1 cellular context compared by ENCODE assay signal in the genomic region with DNA sequence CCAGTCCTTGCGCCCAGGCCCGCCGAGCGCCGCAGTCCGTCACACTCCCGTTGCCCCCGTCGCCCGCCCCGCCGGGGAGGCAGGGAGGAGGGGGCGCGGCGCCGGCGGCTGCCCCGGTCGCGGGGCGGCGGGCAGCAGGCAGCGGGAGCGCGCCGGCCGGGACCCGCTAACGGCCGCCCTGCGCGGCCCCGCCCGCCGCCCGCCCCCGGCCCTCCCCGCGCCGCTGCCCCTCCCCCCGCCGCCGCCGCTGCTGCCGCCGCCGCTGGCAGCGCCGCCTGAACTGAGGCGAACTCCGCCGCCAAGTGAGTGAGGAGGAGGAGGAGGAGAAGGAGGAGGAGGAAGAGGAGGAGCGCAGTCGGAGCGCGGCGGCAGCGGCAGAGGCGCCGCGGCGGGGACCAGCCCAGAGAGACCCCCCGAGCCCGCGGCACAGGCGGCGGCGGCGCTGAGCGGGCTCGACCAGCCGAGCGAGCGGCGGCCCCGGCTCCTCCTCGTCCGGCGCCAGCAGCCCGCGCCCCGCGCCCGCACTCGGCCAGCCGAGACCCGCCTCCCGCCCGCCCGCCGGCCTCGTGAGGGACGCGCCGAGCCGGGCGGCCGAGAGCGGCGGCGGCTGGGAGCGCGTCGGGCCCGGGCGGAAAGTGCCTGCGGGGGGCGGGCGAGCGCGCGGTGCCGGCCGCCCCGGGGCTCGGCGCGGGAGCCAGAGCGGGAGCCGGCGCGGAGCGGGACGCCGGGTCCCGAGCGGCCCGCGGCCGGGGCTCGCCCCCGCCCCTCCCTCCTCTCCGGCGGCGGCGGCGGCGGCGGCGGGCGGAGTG.
TF ChIP-seq lines count a peak whose summit lies in the region.

Gene QKI (plus strand): TSS at position 352 of the 809 bp plus-strand sequence. CDS start 476 bp downstream, outside the sequence.

TF ChIP-seq in H1, 55 proteins besides CTCF, POLR2A, EP300 and RAD21 (continued from another document):
- no peak for TF ChIP-seq SP4 (IDR thresholded peaks at IDR 0.05; ENCODE audit: low read length)
- TF ChIP-seq, protein P1, sequence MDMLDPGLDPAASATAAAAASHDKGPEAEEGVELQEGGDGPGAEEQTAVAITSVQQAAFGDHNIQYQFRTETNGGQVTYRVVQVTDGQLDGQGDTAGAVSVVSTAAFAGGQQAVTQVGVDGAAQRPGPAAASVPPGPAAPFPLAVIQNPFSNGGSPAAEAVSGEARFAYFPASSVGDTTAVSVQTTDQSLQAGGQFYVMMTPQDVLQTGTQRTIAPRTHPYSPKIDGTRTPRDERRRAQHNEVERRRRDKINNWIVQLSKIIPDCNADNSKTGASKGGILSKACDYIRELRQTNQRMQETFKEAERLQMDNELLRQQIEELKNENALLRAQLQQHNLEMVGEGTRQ (IDR thresholded peaks at IDR 0.05; ENCODE audit: low read length) = no peak
- no peak for TF ChIP-seq SP1 (IDR thresholded peaks at IDR 0.05; ENCODE audit: low read depth, low read length)
- peak; percentile 33 for TF ChIP-seq KDM4A (IDR thresholded peaks at IDR 0.05; ENCODE audit: low read depth, low read length, severe bottlenecking)
- no peak for TF ChIP-seq NANOG (IDR thresholded peaks at IDR 0.05; ENCODE audit: insufficient read depth, low read depth, low read length, poor library complexity, severe bottlenecking)
- TF ChIP-seq TAF1 (IDR thresholded peaks at IDR 0.05; ENCODE audit: low read depth, low read length) = peak; percentile 68; the same call in 1 of the 2 replicates
- TF ChIP-seq POU5F1 (IDR thresholded peaks at IDR 0.05; ENCODE audit: low read depth, low read length) = no peak
- TF ChIP-seq RBBP5 (IDR thresholded peaks at IDR 0.05; ENCODE audit: borderline replicate concordance, low read depth, low read length) = peak; percentile 29; the same call in 1 of the 2 replicates
- TF ChIP-seq GABPA (IDR thresholded peaks at IDR 0.05; ENCODE audit: borderline replicate concordance, insufficient read depth, low read length) = no peak
- no peak for TF ChIP-seq TEAD4 (IDR thresholded peaks at IDR 0.05; ENCODE audit: low read depth, low read length)
- TF ChIP-seq NRF1 (IDR thresholded peaks at IDR 0.05; ENCODE audit: low read depth, low read length) = no peak
- TF ChIP-seq TBP (IDR thresholded peaks at IDR 0.05; ENCODE audit: low read depth, low read length) = no peak; the same call in 1 of the 2 replicates
- no peak for TF ChIP-seq SAP30 (IDR thresholded peaks at IDR 0.05; ENCODE audit: insufficient read depth, insufficient replicate concordance, low read length)
- TF ChIP-seq, protein P2, sequence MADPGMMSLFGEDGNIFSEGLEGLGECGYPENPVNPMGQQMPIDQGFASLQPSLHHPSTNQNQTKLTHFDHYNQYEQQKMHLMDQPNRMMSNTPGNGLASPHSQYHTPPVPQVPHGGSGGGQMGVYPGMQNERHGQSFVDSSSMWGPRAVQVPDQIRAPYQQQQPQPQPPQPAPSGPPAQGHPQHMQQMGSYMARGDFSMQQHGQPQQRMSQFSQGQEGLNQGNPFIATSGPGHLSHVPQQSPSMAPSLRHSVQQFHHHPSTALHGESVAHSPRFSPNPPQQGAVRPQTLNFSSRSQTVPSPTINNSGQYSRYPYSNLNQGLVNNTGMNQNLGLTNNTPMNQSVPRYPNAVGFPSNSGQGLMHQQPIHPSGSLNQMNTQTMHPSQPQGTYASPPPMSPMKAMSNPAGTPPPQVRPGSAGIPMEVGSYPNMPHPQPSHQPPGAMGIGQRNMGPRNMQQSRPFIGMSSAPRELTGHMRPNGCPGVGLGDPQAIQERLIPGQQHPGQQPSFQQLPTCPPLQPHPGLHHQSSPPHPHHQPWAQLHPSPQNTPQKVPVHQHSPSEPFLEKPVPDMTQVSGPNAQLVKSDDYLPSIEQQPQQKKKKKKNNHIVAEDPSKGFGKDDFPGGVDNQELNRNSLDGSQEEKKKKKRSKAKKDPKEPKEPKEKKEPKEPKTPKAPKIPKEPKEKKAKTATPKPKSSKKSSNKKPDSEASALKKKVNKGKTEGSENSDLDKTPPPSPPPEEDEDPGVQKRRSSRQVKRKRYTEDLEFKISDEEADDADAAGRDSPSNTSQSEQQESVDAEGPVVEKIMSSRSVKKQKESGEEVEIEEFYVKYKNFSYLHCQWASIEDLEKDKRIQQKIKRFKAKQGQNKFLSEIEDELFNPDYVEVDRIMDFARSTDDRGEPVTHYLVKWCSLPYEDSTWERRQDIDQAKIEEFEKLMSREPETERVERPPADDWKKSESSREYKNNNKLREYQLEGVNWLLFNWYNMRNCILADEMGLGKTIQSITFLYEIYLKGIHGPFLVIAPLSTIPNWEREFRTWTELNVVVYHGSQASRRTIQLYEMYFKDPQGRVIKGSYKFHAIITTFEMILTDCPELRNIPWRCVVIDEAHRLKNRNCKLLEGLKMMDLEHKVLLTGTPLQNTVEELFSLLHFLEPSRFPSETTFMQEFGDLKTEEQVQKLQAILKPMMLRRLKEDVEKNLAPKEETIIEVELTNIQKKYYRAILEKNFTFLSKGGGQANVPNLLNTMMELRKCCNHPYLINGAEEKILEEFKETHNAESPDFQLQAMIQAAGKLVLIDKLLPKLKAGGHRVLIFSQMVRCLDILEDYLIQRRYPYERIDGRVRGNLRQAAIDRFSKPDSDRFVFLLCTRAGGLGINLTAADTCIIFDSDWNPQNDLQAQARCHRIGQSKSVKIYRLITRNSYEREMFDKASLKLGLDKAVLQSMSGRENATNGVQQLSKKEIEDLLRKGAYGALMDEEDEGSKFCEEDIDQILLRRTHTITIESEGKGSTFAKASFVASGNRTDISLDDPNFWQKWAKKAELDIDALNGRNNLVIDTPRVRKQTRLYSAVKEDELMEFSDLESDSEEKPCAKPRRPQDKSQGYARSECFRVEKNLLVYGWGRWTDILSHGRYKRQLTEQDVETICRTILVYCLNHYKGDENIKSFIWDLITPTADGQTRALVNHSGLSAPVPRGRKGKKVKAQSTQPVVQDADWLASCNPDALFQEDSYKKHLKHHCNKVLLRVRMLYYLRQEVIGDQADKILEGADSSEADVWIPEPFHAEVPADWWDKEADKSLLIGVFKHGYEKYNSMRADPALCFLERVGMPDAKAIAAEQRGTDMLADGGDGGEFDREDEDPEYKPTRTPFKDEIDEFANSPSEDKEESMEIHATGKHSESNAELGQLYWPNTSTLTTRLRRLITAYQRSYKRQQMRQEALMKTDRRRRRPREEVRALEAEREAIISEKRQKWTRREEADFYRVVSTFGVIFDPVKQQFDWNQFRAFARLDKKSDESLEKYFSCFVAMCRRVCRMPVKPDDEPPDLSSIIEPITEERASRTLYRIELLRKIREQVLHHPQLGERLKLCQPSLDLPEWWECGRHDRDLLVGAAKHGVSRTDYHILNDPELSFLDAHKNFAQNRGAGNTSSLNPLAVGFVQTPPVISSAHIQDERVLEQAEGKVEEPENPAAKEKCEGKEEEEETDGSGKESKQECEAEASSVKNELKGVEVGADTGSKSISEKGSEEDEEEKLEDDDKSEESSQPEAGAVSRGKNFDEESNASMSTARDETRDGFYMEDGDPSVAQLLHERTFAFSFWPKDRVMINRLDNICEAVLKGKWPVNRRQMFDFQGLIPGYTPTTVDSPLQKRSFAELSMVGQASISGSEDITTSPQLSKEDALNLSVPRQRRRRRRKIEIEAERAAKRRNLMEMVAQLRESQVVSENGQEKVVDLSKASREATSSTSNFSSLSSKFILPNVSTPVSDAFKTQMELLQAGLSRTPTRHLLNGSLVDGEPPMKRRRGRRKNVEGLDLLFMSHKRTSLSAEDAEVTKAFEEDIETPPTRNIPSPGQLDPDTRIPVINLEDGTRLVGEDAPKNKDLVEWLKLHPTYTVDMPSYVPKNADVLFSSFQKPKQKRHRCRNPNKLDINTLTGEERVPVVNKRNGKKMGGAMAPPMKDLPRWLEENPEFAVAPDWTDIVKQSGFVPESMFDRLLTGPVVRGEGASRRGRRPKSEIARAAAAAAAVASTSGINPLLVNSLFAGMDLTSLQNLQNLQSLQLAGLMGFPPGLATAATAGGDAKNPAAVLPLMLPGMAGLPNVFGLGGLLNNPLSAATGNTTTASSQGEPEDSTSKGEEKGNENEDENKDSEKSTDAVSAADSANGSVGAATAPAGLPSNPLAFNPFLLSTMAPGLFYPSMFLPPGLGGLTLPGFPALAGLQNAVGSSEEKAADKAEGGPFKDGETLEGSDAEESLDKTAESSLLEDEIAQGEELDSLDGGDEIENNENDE (IDR thresholded peaks at IDR 0.05; ENCODE audit: insufficient replicate concordance, low read length) = no peak
- no peak for TF ChIP-seq JUND (IDR thresholded peaks at IDR 0.05; ENCODE audit: low read length)
- TF ChIP-seq PHF8 (conservative IDR thresholded peaks at IDR 0.05; ENCODE audit: low read depth, low read length) = no peak; the same call in 1 of the 2 replicates
- TF ChIP-seq CBX8 (IDR thresholded peaks at IDR 0.05; ENCODE audit: borderline replicate concordance, low read depth, low read length) = no peak
